8 cellular contexts compared by ENCODE assay signal in the genomic region with DNA sequence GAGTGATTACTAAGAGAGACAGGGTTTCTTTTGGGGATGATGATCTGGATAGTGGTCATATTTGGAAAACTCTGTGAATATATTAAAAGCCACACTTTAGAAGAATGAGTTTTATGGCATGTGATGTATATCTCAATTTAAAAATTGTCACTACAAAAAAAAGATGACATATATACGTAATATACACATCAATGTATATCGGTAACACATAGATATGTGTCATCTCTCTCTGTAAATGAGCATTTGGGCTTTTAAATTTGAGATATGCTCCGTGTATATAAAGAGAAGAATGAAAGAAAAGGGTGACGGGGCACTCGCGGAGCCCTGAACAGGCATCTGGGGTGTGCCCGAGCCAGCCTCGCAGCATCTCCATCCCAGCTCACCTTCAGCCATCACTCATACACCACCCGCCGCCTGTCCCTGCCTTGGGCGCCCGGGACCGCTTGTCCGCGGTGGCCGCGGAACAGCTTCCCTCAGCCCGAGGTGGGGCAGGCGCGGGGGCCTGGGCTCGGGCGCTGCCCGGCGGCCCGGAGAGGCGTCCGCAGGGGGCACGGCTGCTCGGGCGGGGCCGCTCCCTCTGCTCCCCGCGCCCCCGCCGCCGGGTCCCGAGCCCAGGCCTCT. TPM values are rescaled to one million over a fixed set of nuclear protein-coding genes. Genes with fewer than 3 reads are reported as not detected.
DNase-seq lines count a peak whose midpoint lies in the region; ATAC-seq and TF ChIP-seq lines count a peak whose summit lies in the region.

No MANE protein-coding gene starts in this region.

- H3K4me2 ChIP-seq in Loucy (ENCODE audit: low read depth, low read length, poor library complexity, severe bottlenecking): peak overlapping the region; percentile 83
- H3K4me2 ChIP-seq in parathyroid adenoma (ENCODE audit: low read length): peak overlapping the region; percentile 58

- H3K27me3 Mint-ChIP-seq in CD8-positive, alpha-beta T cell (ENCODE audit: low read depth): peaks cover 11% of the 10 kb centered on the region

- no peak for TF ChIP-seq CTCF in CD8-positive, alpha-beta T cell (IDR thresholded peaks at IDR 0.05)
- TF ChIP-seq CTCF in Loucy (conservative IDR thresholded peaks at IDR 0.05; ENCODE audit: low read length): no peak
- TF ChIP-seq CTCF in fibroblast of the aortic adventitia (IDR thresholded peaks at IDR 0.05; ENCODE audit: insufficient read depth, low read length): no peak
- TF ChIP-seq CTCF in parathyroid adenoma (IDR thresholded peaks at IDR 0.05): no peak

- H3K4me3 ChIP-seq in CD8-positive, alpha-beta T cell (ENCODE audit: low read depth, low read length): peak overlapping the region; percentile 56
- peak overlapping the region; percentile 84 for H3K4me3 ChIP-seq in Loucy (ENCODE audit: low read length, poor library complexity, severe bottlenecking)
- peak overlapping the region; percentile 85 for H3K4me3 ChIP-seq in fibroblast of the aortic adventitia (ENCODE audit: low read depth, low read length)
- peak overlapping the region; percentile 66 for H3K4me3 ChIP-seq in parathyroid adenoma (ENCODE audit: low read depth, low read length)

- H3K9me3 ChIP-seq in CD8-positive, alpha-beta T cell (ENCODE audit: low read length): no peaks in the 10 kb centered on the region
- H3K9me3 ChIP-seq in Loucy (ENCODE audit: insufficient read depth, low read depth, low read length) (no peaks in the 10 kb centered on the region), parathyroid adenoma (ENCODE audit: control insufficient read depth, low read length) (no peaks in the 10 kb centered on the region)

- peak in 6 of 7 experiments; percentile 9 to 56 (median 28) for DNase-seq in CD8-positive, alpha-beta T cell
- DNase-seq in activated T-cell treated with anti-CD3 and anti-CD28 coated beads for 48 hours (ENCODE audit: low read depth): peak; percentile 29
- DNase-seq in fibroblast of the aortic adventitia (ENCODE audit: low read depth): no peak
- no peak for DNase-seq in DMS153 (lab: John Stamatoyannopoulos, UW)
- DNase-seq in GF-D8 (lab: John Stamatoyannopoulos, UW): no peak

- no peaks in the 10 kb centered on the region for H3K9me3 Mint-ChIP-seq in CD8-positive, alpha-beta T cell

- no peaks in the 10 kb centered on the region for H3K36me3 ChIP-seq in CD8-positive, alpha-beta T cell (ENCODE audit: insufficient read depth, low read length)
- H3K36me3 ChIP-seq in Loucy (ENCODE audit: insufficient read depth, low read length) (no peaks in the 10 kb centered on the region), parathyroid adenoma (ENCODE audit: control insufficient read depth, insufficient read depth, low read length) (no peaks in the 10 kb centered on the region)

- H3K4me1 ChIP-seq in CD8-positive, alpha-beta T cell (ENCODE audit: insufficient read depth, low read length): peaks cover 13% of the 10 kb centered on the region
- H3K4me1 ChIP-seq in Loucy (ENCODE audit: insufficient read depth, low read length, poor library complexity, severe bottlenecking): peaks cover 14% of the 10 kb centered on the region
- peaks cover 14% of the 10 kb centered on the region for H3K4me1 ChIP-seq in parathyroid adenoma

- H3K27ac ChIP-seq in CD8-positive, alpha-beta T cell (ENCODE audit: low read depth, low read length): no peak overlapping the region
- peak overlapping the region; percentile 69 for H3K27ac ChIP-seq in parathyroid adenoma

- CTCF ChIA-PET in CD8-positive, alpha-beta T cell (lab: Charles Lee): interaction anchor here (0.9 to 1.5 kb wide), 4 partner anchors 11 to 167 kb away, joined by 3 to 5 read pairs (median 4); no protein-coding TSS in a partner anchor

- no peaks in the 10 kb centered on the region for H3K9me2 ChIP-seq in Loucy (replicated peaks; ENCODE audit: low read depth, low read length)

- POLR2A ChIA-PET in CD8-positive, alpha-beta T cell (lab: Charles Lee): interaction anchor here (0.5 kb wide), 1 partner anchor 17 kb away, joined by 3 read pairs; no protein-coding TSS in a partner anchor

- peak overlapping the region; percentile 95 for H2AFZ ChIP-seq in Loucy (ENCODE audit: low read length)
- H2AFZ ChIP-seq in parathyroid adenoma: peak overlapping the region; percentile 98

- H3K9ac ChIP-seq in Loucy (ENCODE audit: low read depth, low read length, poor library complexity, severe bottlenecking) (peak overlapping the region; percentile 50), parathyroid adenoma (no peak overlapping the region)

- peaks cover 2% of the 10 kb centered on the region for H3K36me3 Mint-ChIP-seq in CD8-positive, alpha-beta T cell

- H3K4me1 Mint-ChIP-seq in CD8-positive, alpha-beta T cell (ENCODE audit: low read depth): peaks cover 19% of the 10 kb centered on the region

- intact Hi-C loops in CD8-positive, alpha-beta T cell (cut with DNase I, micrococcal nuclease): loop anchor here (1.0 to 10.0 kb wide), 13 partner anchors 29 to 990 kb away; a partner anchor contains a TSS

- H3K79me2 ChIP-seq in Loucy (ENCODE audit: insufficient read depth, low read length): no peaks in the 10 kb centered on the region
- H3K79me2 ChIP-seq in parathyroid adenoma: no peaks in the 10 kb centered on the region

- ATAC-seq in CD8-positive, alpha-beta T cell: peak; percentile 19
- peak; percentile 36 for ATAC-seq in GM21528 (IDR thresholded peaks at IDR 0.05; ENCODE audit: low FRiP score, unreplicated experiment)

- no peaks in the 10 kb centered on the region for H3K27me3 ChIP-seq in CD8-positive, alpha-beta T cell (ENCODE audit: insufficient read depth, low read length)
- no peaks in the 10 kb centered on the region for H3K27me3 ChIP-seq in Loucy (ENCODE audit: insufficient read depth, low read length, poor library complexity, severe bottlenecking)
- no peaks in the 10 kb centered on the region for H3K27me3 ChIP-seq in parathyroid adenoma (ENCODE audit: control insufficient read depth, insufficient read depth, low read length)

- peak overlapping the region; percentile 80 for H3K27ac Mint-ChIP-seq in CD8-positive, alpha-beta T cell

- H3F3A ChIP-seq in Loucy (ENCODE audit: low read depth): no peaks in the 10 kb centered on the region

- peak overlapping the region; percentile 89 for H3K4me3 Mint-ChIP-seq in CD8-positive, alpha-beta T cell

- no peaks in the 10 kb centered on the region for H4K20me1 ChIP-seq in Loucy (ENCODE audit: insufficient read depth, low read length, poor library complexity, severe bottlenecking)

RNA-seq across cellular contexts. Expression of a gene that starts 0.6 kb away (rescaled TPM):
- 1 to 10 TPM; 3.4 to 4.2 TPM for total RNA-seq in CD8-positive, alpha-beta T cell
- 26.0 and 32.3 TPM in 2 replicates for total RNA-seq in fibroblast of the aortic adventitia (ENCODE audit: low replicate concordance)

RNA-seq across cellular contexts. Expression of a gene that starts 28.6 kb away (rescaled TPM):
- 10 to 100 TPM; 13.2 to 16.5 TPM for total RNA-seq in CD8-positive, alpha-beta T cell
- 4.0 and 5.5 TPM in 2 replicates for total RNA-seq in fibroblast of the aortic adventitia (ENCODE audit: low replicate concordance)

Comparison
In these comparisons a context has a peak if more than half of its experiments do, and no peak if none do; other contexts are left out.
1. DNase-seq: peak in CD8-positive, alpha-beta T cell (6 of 7) and activated T-cell treated with anti-CD3 and anti-CD28 coated beads for 48 hours (single experiment); none in fibroblast of the aortic adventitia (single experiment), DMS153 (single experiment) and GF-D8 (single experiment).
2. Peak in every context shown above with its lines, with median percentiles within 50 percentile points of each other: H3K4me3 ChIP-seq.